8 cellular contexts compared by ENCODE assay signal in genomic region chrX:18674788-18675735, GRCh38. TPM values are rescaled to one million over a fixed set of nuclear protein-coding genes. Genes with fewer than 3 reads are reported as not detected.
A peak's percentile ranks its signal among the peaks of the same experiment; 100 is the strongest.
DNase-seq lines count a peak whose midpoint lies in the region; ATAC-seq, FAIRE-seq and TF ChIP-seq lines count a peak whose summit lies in the region.

No MANE protein-coding gene starts in this region.

- DNase-seq in 8988T: peak; percentile 59
- DNase-seq in GM18507 (ENCODE audit: extremely low spot score, insufficient read length, low read depth): peak; percentile 62
- DNase-seq in NCI-H1930 (lab: John Stamatoyannopoulos, UW): peak; percentile 34 to 70
- DNase-seq in bronchial epithelial cell (ENCODE audit: low read depth): peak; percentile 46
- peak; percentile 36 for DNase-seq in iris pigment epithelial cell (ENCODE audit: low read depth)
- peak; percentile 93 for DNase-seq in spleen

- intact Hi-C loops in spleen (cut with DNase I; ENCODE audit: low total_unique reads): no loop called here

- WGBS in spleen, 5 donors: 0 to 37% (median 1%) methylated on average over 34 to 74 of the region's 74 CpGs

- H3K4me1 ChIP-seq in spleen: peaks cover 0 to 7% (median 2%) of the 10 kb centered on the region in 6 donors

- peak overlapping the region; percentile 30 to 95 (median 91) for H3K27ac ChIP-seq in spleen

- peak overlapping the region; percentile 67 for H3K4me3 ChIP-seq in WI38 (ENCODE audit: low read depth, low read length)
- H3K4me3 ChIP-seq in bronchial epithelial cell (ENCODE audit: low read depth, low read length): peak overlapping the region; percentile 51
- peak overlapping the region; percentile 35 to 78 (median 50) for H3K4me3 ChIP-seq in spleen

- TF ChIP-seq CTCF in WI38 (IDR thresholded peaks at IDR 0.05; ENCODE audit: low read depth, low read length) (no peak), bronchial epithelial cell (IDR thresholded peaks at IDR 0.05; ENCODE audit: insufficient read depth, low read length, severe bottlenecking) (no peak), spleen (IDR thresholded peaks at IDR 0.05 in 8 of 11, conservative IDR thresholded peaks at IDR 0.05 in 3 of 11) (no peak)

- TF ChIP-seq POLR2A in spleen (IDR thresholded peaks at IDR 0.05): no peak

- H3K27me3 ChIP-seq in bronchial epithelial cell (ENCODE audit: control insufficient read depth, insufficient read depth, low read length): no peaks in the 10 kb centered on the region
- H3K27me3 ChIP-seq in spleen (replicated peaks in 1 of 7): no peaks in the 10 kb centered on the region

- H3K36me3 ChIP-seq in bronchial epithelial cell (ENCODE audit: control insufficient read depth, insufficient read depth, low read length) (no peaks in the 10 kb centered on the region), spleen (no peaks in the 10 kb centered on the region)

- FAIRE-seq in GM18507 (lab: Jason Lieb, UNC) (peak; percentile 91), bronchial epithelial cell (lab: Jason Lieb, UNC) (no peak)

- ATAC-seq in HG02970 (IDR thresholded peaks at IDR 0.05; ENCODE audit: low FRiP score, unreplicated experiment): peak; percentile 77

- no peaks in the 10 kb centered on the region for H3K9me3 ChIP-seq in spleen

RNA-seq across cellular contexts. Expression of gene RS1, which starts 3.2 kb away (rescaled TPM):
- total RNA-seq in bronchial epithelial cell (not detected in 2 replicates), spleen (not detected)
- under 1 TPM in 1 of 3 donors, not detected in 2; 0.04 TPM for polyA plus RNA-seq in spleen

RNA-seq across cellular contexts. Expression of gene PPEF1, which starts 32.4 kb away (rescaled TPM):
- 0.13 TPM in 1 of 2 replicates, not detected in the other for total RNA-seq in bronchial epithelial cell
- total RNA-seq in spleen: 1 to 10 TPM in 1 of 7 donors, under 1 TPM in 2, not detected in 4; 0.47 to 2.7 (median 0.87) TPM
- under 1 TPM; 0.10 to 0.35 (median 0.27) TPM for polyA plus RNA-seq in spleen

Comparison
In these comparisons a context has a peak if more than half of its experiments do, and no peak if none do; other contexts are left out.
1. Peak in every context shown above with its lines: DNase-seq, ATAC-seq, H3K4me3 ChIP-seq and H3K27ac ChIP-seq.
2. DNase-seq: peak in every context shown above with its lines; median percentile 93 in spleen; 62 in GM18507; 59 in 8988T; 52 in NCI-H1930; 46 in bronchial epithelial cell; 36 in iris pigment epithelial cell.